20 cellular contexts compared by ENCODE assay signal in the genomic region with DNA sequence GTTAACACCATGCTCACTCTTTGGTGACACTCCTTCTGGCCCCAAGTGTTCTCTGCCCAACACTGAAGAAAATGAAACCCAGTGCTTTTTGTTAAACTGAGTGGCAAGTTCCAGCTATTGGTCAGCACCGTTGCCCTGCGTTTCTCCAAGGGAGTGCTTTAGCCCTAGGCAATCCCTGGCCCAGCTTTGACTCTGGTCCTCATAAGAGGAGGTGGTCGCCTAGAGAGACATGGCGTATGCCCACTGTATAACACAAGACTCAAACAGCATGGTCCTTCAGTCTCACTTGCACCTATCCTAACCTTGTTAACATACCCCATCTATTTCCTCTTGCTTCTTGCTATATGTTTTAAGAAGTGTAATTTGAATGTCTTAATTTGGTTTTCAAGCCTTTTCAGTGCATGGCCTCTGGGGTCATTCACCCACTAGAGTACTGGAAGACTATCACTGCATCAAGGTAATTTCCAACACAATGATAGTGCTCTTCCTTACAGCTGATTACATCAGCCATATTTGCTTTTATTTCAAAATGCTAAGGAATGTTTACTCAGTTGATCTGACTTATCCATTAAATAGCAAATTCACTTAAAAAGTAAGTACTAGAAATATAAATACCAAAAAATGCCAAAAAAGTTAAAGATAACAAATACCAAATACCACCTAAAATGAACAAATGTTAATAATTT.
DNase-seq lines count a peak whose midpoint lies in the region; ATAC-seq, FAIRE-seq and TF ChIP-seq lines count a peak whose summit lies in the region.
"Had no signal": no experiment of that assay in that cellular context is flagged by ENCODE, and none has a peak within 500 bp of the region (broad histone marks: within the 10 kb centered on the region; RNA-seq: fewer than 3 reads in every experiment).

No MANE protein-coding gene starts in this region.

- no peaks in the 10 kb centered on the region for H3K9me3 ChIP-seq in small intestine (ENCODE audit: control insufficient read depth, low read depth)
- H3K9me3 ChIP-seq: BLaER1, HAP-1 had no signal

- no peak overlapping the region for H3K4me3 ChIP-seq in small intestine (ENCODE audit: low read depth in 1 of 2, low read length in 2 of 2)
- H3K4me3 ChIP-seq: BLaER1, HAP-1 had no signal

- H3K36me3 Mint-ChIP-seq in WTC11: no peaks in the 10 kb centered on the region
- H3K36me3 Mint-ChIP-seq in stimulated activated memory B cell treated with anti-CD40 and anti-IgM and Interleukin-4, amounts not matched to agents 10 μg/mL and 1 μg/mL and 100 μg/mL, for 72 hours: no peaks in the 10 kb centered on the region
- H3K36me3 Mint-ChIP-seq: CD8-positive, alpha-beta memory T cell had no signal

- peaks cover 6% of the 10 kb centered on the region; the same call in 1 of the 2 replicates for H3K4me1 Mint-ChIP-seq in WTC11
- H3K4me1 Mint-ChIP-seq in stimulated activated memory B cell treated with anti-CD40 and anti-IgM and Interleukin-4, amounts not matched to agents 10 μg/mL and 1 μg/mL and 100 μg/mL, for 72 hours: no peaks in the 10 kb centered on the region
- H3K4me1 Mint-ChIP-seq: CD8-positive, alpha-beta memory T cell had no signal

- H3K27me3 Mint-ChIP-seq in WTC11 (ENCODE audit: low read depth): no peaks in the 10 kb centered on the region
- no peaks in the 10 kb centered on the region for H3K27me3 Mint-ChIP-seq in stimulated activated memory B cell treated with anti-CD40 and anti-IgM and Interleukin-4, amounts not matched to agents 10 μg/mL and 1 μg/mL and 100 μg/mL, for 72 hours

- H3K27me3 ChIP-seq in small intestine (ENCODE audit: control insufficient read depth in 2 of 2, insufficient read depth in 2 of 2, low read length in 2 of 2): no peaks in the 10 kb centered on the region
- H3K27me3 ChIP-seq: BLaER1 had no signal

- no peaks in the 10 kb centered on the region for H3K4me1 ChIP-seq in small intestine (ENCODE audit: control insufficient read depth in 2 of 2, insufficient read depth in 1 of 2, low read depth in 1 of 2, low read length in 1 of 2)
- H3K4me1 ChIP-seq: BLaER1, HAP-1 had no signal

- DNase-seq in DMS53 (lab: John Stamatoyannopoulos, UW) (peak; percentile 1), DMS53 treated with DMSO at 0.1 percent for 48 hours (lab: John Stamatoyannopoulos, UW; ENCODE audit: unreplicated experiment) (no peak), D721Med (ENCODE audit: insufficient read length, low spot score) (no peak), WTC11 (ENCODE audit: low spot score) (no peak), small intestine (no peak), GM19240 (ENCODE audit: insufficient read length, low spot score) (no peak)
- DNase-seq: AML-193; CD8-positive, alpha-beta memory T cell; DMS 273 treated with DMSO at 0.1 percent for 48 hours; DMS79 treated with DMSO at 0.1 percent for 48 hours; EL; GOT3; HFFc6 had no signal

- 87 to 92% (median 89%) methylated on average over 4 of the region's 4 CpGs for WGBS in small intestine, 3 donors

- no peaks in the 10 kb centered on the region for H3K36me3 ChIP-seq in small intestine (ENCODE audit: control insufficient read depth in 2 of 2, insufficient read depth in 2 of 2, low read length in 2 of 2)
- H3K36me3 ChIP-seq: BLaER1, HAP-1 had no signal

- no peaks in the 10 kb centered on the region for H3K9me3 Mint-ChIP-seq in WTC11
- no peaks in the 10 kb centered on the region for H3K9me3 Mint-ChIP-seq in stimulated activated memory B cell treated with anti-CD40 and anti-IgM and Interleukin-4, amounts not matched to agents 10 μg/mL and 1 μg/mL and 100 μg/mL, for 72 hours
- H3K9me3 Mint-ChIP-seq: CD8-positive, alpha-beta memory T cell; HFFc6 had no signal

- TF ChIP-seq CTCF in D721Med (IDR thresholded peaks at IDR 0.05; ENCODE audit: insufficient read depth, missing control alignments) (no peak), WTC11 (IDR thresholded peaks at IDR 0.05) (no peak)

- ATAC-seq in WTC11: peak; percentile 55
- peak; percentile 34 for ATAC-seq in stimulated activated memory B cell treated with anti-CD40 and anti-IgM and Interleukin-4, amounts not matched to agents 10 μg/mL and 1 μg/mL and 100 μg/mL, for 72 hours

- peak; percentile 44 for FAIRE-seq in D721Med (lab: Jason Lieb, UNC)
- FAIRE-seq in small intestine (lab: Jason Lieb, UNC): no peak
- FAIRE-seq: G401.6, GM12891, HTR-8/SVneo had no signal

- H3K4me3 Mint-ChIP-seq in WTC11: no peak overlapping the region
- no peak overlapping the region for H3K4me3 Mint-ChIP-seq in stimulated activated memory B cell treated with anti-CD40 and anti-IgM and Interleukin-4, amounts not matched to agents 10 μg/mL and 1 μg/mL and 100 μg/mL, for 72 hours
- H3K4me3 Mint-ChIP-seq: CD8-positive, alpha-beta memory T cell; HFFc6 had no signal

- H3K27ac ChIP-seq in small intestine (ENCODE audit: low read depth in 1 of 2, low read length in 1 of 2): no peak overlapping the region
- H3K27ac ChIP-seq: 22Rv1, BLaER1 had no signal

- CTCF ChIA-PET in WTC11 (lab: Charles Lee): no interaction called here

- POLR2A ChIA-PET in WTC11 (lab: Charles Lee): no interaction called here

- H3K27ac Mint-ChIP-seq in WTC11: no peak overlapping the region
- H3K27ac Mint-ChIP-seq in stimulated activated memory B cell treated with anti-CD40 and anti-IgM and Interleukin-4, amounts not matched to agents 10 μg/mL and 1 μg/mL and 100 μg/mL, for 72 hours: no peak overlapping the region
- H3K27ac Mint-ChIP-seq: CD8-positive, alpha-beta memory T cell; HFFc6 had no signal

TF ChIP-seq in WTC11, 78 proteins besides CTCF, POLR2A, EP300 and RAD21:
- TF ChIP-seq, protein P1, sequence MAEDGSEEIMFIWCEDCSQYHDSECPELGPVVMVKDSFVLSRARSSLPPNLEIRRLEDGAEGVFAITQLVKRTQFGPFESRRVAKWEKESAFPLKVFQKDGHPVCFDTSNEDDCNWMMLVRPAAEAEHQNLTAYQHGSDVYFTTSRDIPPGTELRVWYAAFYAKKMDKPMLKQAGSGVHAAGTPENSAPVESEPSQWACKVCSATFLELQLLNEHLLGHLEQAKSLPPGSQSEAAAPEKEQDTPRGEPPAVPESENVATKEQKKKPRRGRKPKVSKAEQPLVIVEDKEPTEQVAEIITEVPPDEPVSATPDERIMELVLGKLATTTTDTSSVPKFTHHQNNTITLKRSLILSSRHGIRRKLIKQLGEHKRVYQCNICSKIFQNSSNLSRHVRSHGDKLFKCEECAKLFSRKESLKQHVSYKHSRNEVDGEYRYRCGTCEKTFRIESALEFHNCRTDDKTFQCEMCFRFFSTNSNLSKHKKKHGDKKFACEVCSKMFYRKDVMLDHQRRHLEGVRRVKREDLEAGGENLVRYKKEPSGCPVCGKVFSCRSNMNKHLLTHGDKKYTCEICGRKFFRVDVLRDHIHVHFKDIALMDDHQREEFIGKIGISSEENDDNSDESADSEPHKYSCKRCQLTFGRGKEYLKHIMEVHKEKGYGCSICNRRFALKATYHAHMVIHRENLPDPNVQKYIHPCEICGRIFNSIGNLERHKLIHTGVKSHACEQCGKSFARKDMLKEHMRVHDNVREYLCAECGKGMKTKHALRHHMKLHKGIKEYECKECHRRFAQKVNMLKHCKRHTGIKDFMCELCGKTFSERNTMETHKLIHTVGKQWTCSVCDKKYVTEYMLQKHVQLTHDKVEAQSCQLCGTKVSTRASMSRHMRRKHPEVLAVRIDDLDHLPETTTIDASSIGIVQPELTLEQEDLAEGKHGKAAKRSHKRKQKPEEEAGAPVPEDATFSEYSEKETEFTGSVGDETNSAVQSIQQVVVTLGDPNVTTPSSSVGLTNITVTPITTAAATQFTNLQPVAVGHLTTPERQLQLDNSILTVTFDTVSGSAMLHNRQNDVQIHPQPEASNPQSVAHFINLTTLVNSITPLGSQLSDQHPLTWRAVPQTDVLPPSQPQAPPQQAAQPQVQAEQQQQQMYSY (CRISPR knock-in tag; IDR thresholded peaks at IDR 0.05): no peak
- TF ChIP-seq SP1 (CRISPR knock-in tag; conservative IDR thresholded peaks at IDR 0.05) (no peak), GABPB1 (CRISPR knock-in tag; IDR thresholded peaks at IDR 0.05) (peak; percentile 83)
